8 cellular contexts compared by ENCODE assay signal in the genomic region with DNA sequence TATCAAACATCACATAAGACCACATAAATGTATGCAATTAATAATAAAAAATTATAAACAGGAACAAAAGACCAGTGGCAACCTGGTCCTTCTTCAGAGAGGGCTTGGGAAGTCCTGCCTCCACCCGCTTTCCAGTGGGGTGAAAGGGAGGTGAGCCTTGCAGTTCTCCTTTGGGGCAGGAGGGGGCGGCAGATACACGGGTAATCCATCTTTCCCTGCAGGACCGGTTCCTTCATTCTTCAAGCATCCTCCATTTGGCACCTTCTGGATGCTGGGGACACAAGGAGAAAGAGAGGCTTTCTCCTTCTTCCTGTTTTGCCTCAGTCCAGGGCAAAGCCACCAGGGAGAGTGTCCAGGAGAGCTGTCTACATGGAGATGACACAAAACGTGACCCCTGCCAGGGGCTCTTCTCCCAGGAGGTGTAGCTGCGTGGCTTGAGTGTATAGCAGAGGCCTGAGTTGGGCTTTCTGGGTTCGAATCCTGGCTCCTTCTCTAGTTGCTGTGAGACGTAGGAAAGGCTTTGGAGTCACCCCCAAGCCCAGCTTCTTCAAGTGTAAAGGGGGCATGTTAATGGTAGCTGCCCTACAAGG. TPM values are rescaled to one million over a fixed set of nuclear protein-coding genes. Genes with fewer than 3 reads are reported as not detected.
DNase-seq lines count a peak whose midpoint lies in the region; ATAC-seq and TF ChIP-seq lines count a peak whose summit lies in the region.

No MANE protein-coding gene starts in this region.

- H3K4me3 ChIP-seq in neutrophil (ENCODE audit: low read depth in 1 of 2, low read length in 1 of 2) (no peak overlapping the region), thoracic aorta (no peak overlapping the region)

- H3K27me3 ChIP-seq in neutrophil (peaks cover 14% of the 10 kb centered on the region), thoracic aorta (replicated peaks; ENCODE audit: insufficient read depth) (no peaks in the 10 kb centered on the region)

- no peak overlapping the region for H3K27ac Mint-ChIP-seq in activated T-helper 1 cell treated with anti-CD3 and anti-CD28 coated beads, Interleukin-12 subunit alpha, Interleukin-12 subunit beta, Interleukin-2, Interleukin-4 antibody, amounts not matched to agents 30 ng/mL and 10 ng/mL and 1 ng/mL, durations not matched to agents 14 hours and 24 hours and 36 hours

- H3K9me3 ChIP-seq in neutrophil (no peaks in the 10 kb centered on the region), thoracic aorta (no peaks in the 10 kb centered on the region)

- intact Hi-C loops in activated T-helper 1 cell treated with anti-CD3 and anti-CD28 coated beads, Interleukin-12 subunit alpha, Interleukin-12 subunit beta, Interleukin-2, Interleukin-4 antibody, amounts not matched to agents 30 ng/mL and 10 ng/mL and 1 ng/mL, durations not matched to agents 14 hours and 24 hours and 36 hours (cut with micrococcal nuclease), result loop anchor here (1.0 to 10.0 kb wide), 7 partner anchors 99 to 1966 kb away; no protein-coding TSS in a partner anchor

- peaks cover 23% of the 10 kb centered on the region for H3K27me3 Mint-ChIP-seq in activated T-helper 1 cell treated with anti-CD3 and anti-CD28 coated beads, Interleukin-12 subunit alpha, Interleukin-12 subunit beta, Interleukin-2, Interleukin-4 antibody, amounts not matched to agents 30 ng/mL and 10 ng/mL and 1 ng/mL, durations not matched to agents 14 hours and 24 hours and 36 hours (ENCODE audit: insufficient read depth)

- H3K4me3 Mint-ChIP-seq in activated T-helper 1 cell treated with anti-CD3 and anti-CD28 coated beads, Interleukin-12 subunit alpha, Interleukin-12 subunit beta, Interleukin-2, Interleukin-4 antibody, amounts not matched to agents 30 ng/mL and 10 ng/mL and 1 ng/mL, durations not matched to agents 14 hours and 24 hours and 36 hours, result no peak overlapping the region

- H3K27ac ChIP-seq in neutrophil (no peak overlapping the region), thoracic aorta (no peak overlapping the region)

- H3K9me3 Mint-ChIP-seq in activated T-helper 1 cell treated with anti-CD3 and anti-CD28 coated beads, Interleukin-12 subunit alpha, Interleukin-12 subunit beta, Interleukin-2, Interleukin-4 antibody, amounts not matched to agents 30 ng/mL and 10 ng/mL and 1 ng/mL, durations not matched to agents 14 hours and 24 hours and 36 hours, result peaks cover 11% of the 10 kb centered on the region

- no peaks in the 10 kb centered on the region for H3K4me1 Mint-ChIP-seq in activated T-helper 1 cell treated with anti-CD3 and anti-CD28 coated beads, Interleukin-12 subunit alpha, Interleukin-12 subunit beta, Interleukin-2, Interleukin-4 antibody, amounts not matched to agents 30 ng/mL and 10 ng/mL and 1 ng/mL, durations not matched to agents 14 hours and 24 hours and 36 hours (ENCODE audit: low read depth)

- ATAC-seq in thoracic aorta (ENCODE audit: insufficient number of reproducible peaks, low FRiP score, low read depth) (peak; percentile 67), HG03354 (IDR thresholded peaks at IDR 0.05; ENCODE audit: poor library complexity, severe bottlenecking, unreplicated experiment) (no peak)

- H3K36me3 ChIP-seq in neutrophil, result no peaks in the 10 kb centered on the region
- no peaks in the 10 kb centered on the region for H3K36me3 ChIP-seq in thoracic aorta

- no peaks in the 10 kb centered on the region for H3K4me1 ChIP-seq in neutrophil (ENCODE audit: control insufficient read depth in 1 of 2, insufficient read depth in 1 of 2, low read depth in 1 of 2, low read length in 1 of 2)
- H3K4me1 ChIP-seq in thoracic aorta (ENCODE audit: control insufficient read depth in 1 of 2, low read depth in 2 of 2), result no peaks in the 10 kb centered on the region

- H3K36me3 Mint-ChIP-seq in activated T-helper 1 cell treated with anti-CD3 and anti-CD28 coated beads, Interleukin-12 subunit alpha, Interleukin-12 subunit beta, Interleukin-2, Interleukin-4 antibody, amounts not matched to agents 30 ng/mL and 10 ng/mL and 1 ng/mL, durations not matched to agents 14 hours and 24 hours and 36 hours (ENCODE audit: low read depth), result no peaks in the 10 kb centered on the region

- peak; percentile 64 for DNase-seq in COR-L47 (lab: John Stamatoyannopoulos, UW)
- peak; percentile 89 for DNase-seq in HuH-7 (ENCODE audit: low spot score)
- peak; percentile 70 for DNase-seq in RKO (ENCODE audit: low spot score)
- peak; percentile 55 for DNase-seq in activated T-helper 1 cell treated with anti-CD3 and anti-CD28 coated beads, Interleukin-12 subunit alpha, Interleukin-12 subunit beta, Interleukin-2, Interleukin-4 antibody, amounts not matched to agents 30 ng/mL and 10 ng/mL and 1 ng/mL, durations not matched to agents 14 hours and 24 hours and 36 hours (ENCODE audit: low spot score)
- DNase-seq in fibroblast of the conjunctiva (ENCODE audit: low read depth), result peak; percentile 49
- peak; percentile 25 for DNase-seq in thoracic aorta (ENCODE audit: low spot score)

- TF ChIP-seq CTCF in neutrophil (IDR thresholded peaks at IDR 0.05) (peak; percentile 95), thoracic aorta (IDR thresholded peaks at IDR 0.05) (peak; percentile 88)

RNA-seq across cellular contexts. Expression of a gene that starts 23.2 kb away (rescaled TPM):
- 1,633 and 1,710 TPM in 2 replicates for total RNA-seq in activated T-helper 1 cell treated with anti-CD3 and anti-CD28 coated beads, Interleukin-12 subunit alpha, Interleukin-12 subunit beta, Interleukin-2, Interleukin-4 antibody, amounts not matched to agents 30 ng/mL and 10 ng/mL and 1 ng/mL, durations not matched to agents 14 hours and 24 hours and 36 hours
- total RNA-seq in thoracic aorta, result 100 to 1,000 TPM; 444 to 515 TPM

Comparison
In these comparisons a context has a peak if more than half of its experiments do, and no peak if none do; other contexts are left out.
1. DNase-seq: peak in every context shown above with its lines; median percentile 89 in HuH-7; 70 in RKO; 64 in COR-L47; 55 in activated T-helper 1 cell treated with anti-CD3 and anti-CD28 coated beads, Interleukin-12 subunit alpha, Interleukin-12 subunit beta, Interleukin-2, Interleukin-4 antibody, amounts not matched to agents 30 ng/mL and 10 ng/mL and 1 ng/mL, durations not matched to agents 14 hours and 24 hours and 36 hours; 49 in fibroblast of the conjunctiva; 25 in thoracic aorta.